Comparison of ENCODE assay signal across 1 cellular context in the genomic region with DNA sequence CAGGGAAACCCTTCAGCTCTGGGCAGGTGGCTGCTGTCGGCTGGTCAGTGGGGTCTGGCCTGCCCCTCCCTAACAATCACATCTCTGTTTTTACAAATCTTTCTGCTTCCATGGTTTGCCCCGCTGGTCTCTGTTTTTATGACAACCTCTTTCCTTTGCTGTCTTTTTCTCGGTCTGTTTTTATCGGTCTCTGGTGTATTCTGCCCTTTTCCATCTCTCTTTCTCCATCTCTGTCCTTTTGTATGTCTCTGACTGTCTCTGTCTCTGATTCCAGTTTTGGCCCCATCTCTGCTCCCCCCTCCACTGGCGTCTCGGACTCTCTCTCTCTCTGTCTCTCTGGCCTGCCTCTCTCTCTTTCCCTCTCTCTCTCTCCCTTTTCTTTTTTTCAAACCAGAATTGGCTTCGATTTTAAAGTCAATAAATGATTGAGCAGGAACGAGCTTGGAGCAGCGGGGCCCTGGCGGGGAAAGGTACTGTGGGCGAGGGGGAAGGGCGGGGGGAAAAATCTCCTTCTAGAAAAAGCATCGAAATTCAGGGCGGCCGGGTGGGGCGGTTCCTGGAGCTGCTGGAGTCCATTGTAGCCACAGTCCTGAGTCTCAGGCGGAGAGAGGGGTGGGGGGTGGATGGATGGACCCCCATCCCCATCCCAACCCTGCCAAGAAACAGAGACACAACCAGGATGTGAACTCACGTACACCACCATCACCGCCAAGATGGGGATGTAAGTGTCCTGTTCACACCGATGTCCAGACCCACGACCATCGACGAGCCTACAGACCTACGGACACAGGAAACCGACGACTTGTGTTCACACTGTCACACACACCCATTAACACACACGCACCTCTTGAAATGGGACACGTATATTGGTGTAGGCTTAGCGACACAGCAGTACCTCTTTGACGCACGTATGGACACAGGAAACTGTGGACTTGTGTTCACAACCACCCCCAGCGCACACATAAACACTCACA.
TF ChIP-seq lines count a peak whose summit lies in the region.

No MANE protein-coding gene starts in this region.

TF ChIP-seq in K562, 482 proteins besides CTCF, POLR2A, EP300 and RAD21:
- TF ChIP-seq ZNF384 (IDR thresholded peaks at IDR 0.05; ENCODE audit: low read depth, low read length), result no peak
- TF ChIP-seq, protein P1, sequence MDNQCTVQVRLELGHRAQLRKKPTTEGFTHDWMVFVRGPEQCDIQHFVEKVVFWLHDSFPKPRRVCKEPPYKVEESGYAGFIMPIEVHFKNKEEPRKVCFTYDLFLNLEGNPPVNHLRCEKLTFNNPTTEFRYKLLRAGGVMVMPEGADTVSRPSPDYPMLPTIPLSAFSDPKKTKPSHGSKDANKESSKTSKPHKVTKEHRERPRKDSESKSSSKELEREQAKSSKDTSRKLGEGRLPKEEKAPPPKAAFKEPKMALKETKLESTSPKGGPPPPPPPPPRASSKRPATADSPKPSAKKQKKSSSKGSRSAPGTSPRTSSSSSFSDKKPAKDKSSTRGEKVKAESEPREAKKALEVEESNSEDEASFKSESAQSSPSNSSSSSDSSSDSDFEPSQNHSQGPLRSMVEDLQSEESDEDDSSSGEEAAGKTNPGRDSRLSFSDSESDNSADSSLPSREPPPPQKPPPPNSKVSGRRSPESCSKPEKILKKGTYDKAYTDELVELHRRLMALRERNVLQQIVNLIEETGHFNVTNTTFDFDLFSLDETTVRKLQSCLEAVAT (IDR thresholded peaks at IDR 0.05), result peak in 1 of 2 experiments; percentile 81; a peak in 2 of 4 replicates
